In genomic region chr15:68465861-68466560, GRCh38 we compare ENCODE assay signal across 29 cellular contexts. TPM values are rescaled to one million over a fixed set of nuclear protein-coding genes. Genes with fewer than 3 reads are reported as not detected.
"Had no signal": no experiment of that assay in that cellular context is flagged by ENCODE, and none has a peak within 500 bp of the region (broad histone marks: within the 10 kb centered on the region; RNA-seq: fewer than 3 reads in every experiment).

No MANE protein-coding gene starts in this region.

- DNase-seq: activated CD4-positive, alpha-beta T cell treated with anti-CD3 and anti-CD28 coated beads for 48 hours; activated CD4-positive, CD25-positive, alpha-beta regulatory T cell; activated CD8-positive, alpha-beta T cell treated with anti-CD3 and anti-CD28 coated beads, Interleukin-2, amount 10 ng/mL, durations not matched to agents 7 days and 5 days; activated effector memory CD4-positive, alpha-beta T cell treated with anti-CD3 and anti-CD28 coated beads, Interleukin-2, amount 50 U/mL, for 16 hours; activated naive CD4-positive, alpha-beta T cell treated with anti-CD3 and anti-CD28 coated beads, Interleukin-2, amount 50 U/mL, for 16 hours; activated T-cell treated with anti-CD3 and anti-CD28 coated beads, Interleukin-2, amount 50 U/mL, for 48 hours; adrenal gland; cerebellar nuclear complex; dermis blood vessel endothelial cell; effector memory CD4-positive, alpha-beta T cell; foreskin melanocyte; glutamatergic neuron; hypothalamus; midbrain; nephron progenitor cell; occipital lobe; right cardiac atrium; stimulated activated CD4-positive, alpha-beta T cell treated with anti-CD3 and anti-CD28 coated beads, Interleukin-15, amount 100 ng/mL, for 24 hours; stimulated activated CD4-positive, alpha-beta T cell treated with anti-CD3 and anti-CD28 coated beads, Interleukin-2, amount 100 ng/mL, for 48 hours; stimulated activated naive CD8-positive, alpha-beta T cell treated with anti-CD3 and anti-CD28 coated beads, Interleukin-15, amount 100 ng/mL, for 72 hours; transverse colon had no signal

- H3K27ac Mint-ChIP-seq: activated CD8-positive, alpha-beta T cell treated with anti-CD3 and anti-CD28 coated beads, Interleukin-2, amount 10 ng/mL, durations not matched to agents 7 days and 5 days; nephron progenitor cell; stimulated activated naive CD8-positive, alpha-beta T cell treated with anti-CD3 and anti-CD28 coated beads, Interleukin-15, amount 100 ng/mL, for 72 hours; T-helper 2 cell treated with Interferon-gamma antibody and Interleukin-4, amounts not matched to agents 5 μg/mL and 100 μg/mL, for 36 hours had no signal

- H3K4me1 Mint-ChIP-seq: nephron progenitor cell; stimulated activated naive CD8-positive, alpha-beta T cell treated with anti-CD3 and anti-CD28 coated beads, Interleukin-15, amount 100 ng/mL, for 72 hours had no signal

- ATAC-seq: activated CD8-positive, alpha-beta T cell treated with anti-CD3 and anti-CD28 coated beads, Interleukin-2, amount 10 ng/mL, durations not matched to agents 7 days and 5 days; left lobe of liver; stimulated activated naive CD8-positive, alpha-beta T cell treated with anti-CD3 and anti-CD28 coated beads, Interleukin-15, amount 100 ng/mL, for 72 hours had no signal

- FAIRE-seq: bronchial epithelial cell, endothelial cell of umbilical vein, keratinocyte had no signal

- H3K36me3 ChIP-seq: adrenal gland, prostate gland, suprapubic skin, transverse colon had no signal

- H3K9me3 Mint-ChIP-seq: stimulated activated naive CD8-positive, alpha-beta T cell treated with anti-CD3 and anti-CD28 coated beads, Interleukin-15, amount 100 ng/mL, for 72 hours; T-helper 2 cell treated with Interferon-gamma antibody and Interleukin-4, amounts not matched to agents 5 μg/mL and 100 μg/mL, for 36 hours had no signal

- H3K27me3 ChIP-seq: adrenal gland, transverse colon had no signal

- H3K4me1 ChIP-seq: adrenal gland, prostate gland had no signal

- H3K9me3 ChIP-seq: adrenal gland, prostate gland, suprapubic skin, transverse colon had no signal

- H3K27ac ChIP-seq: adrenal gland, prostate gland, suprapubic skin, transverse colon had no signal

- H3K4me3 Mint-ChIP-seq: activated CD8-positive, alpha-beta T cell treated with anti-CD3 and anti-CD28 coated beads, Interleukin-2, amount 10 ng/mL, durations not matched to agents 7 days and 5 days; nephron progenitor cell; stimulated activated naive CD8-positive, alpha-beta T cell treated with anti-CD3 and anti-CD28 coated beads, Interleukin-15, amount 100 ng/mL, for 72 hours; T-helper 2 cell treated with Interferon-gamma antibody and Interleukin-4, amounts not matched to agents 5 μg/mL and 100 μg/mL, for 36 hours had no signal

- H3K4me3 ChIP-seq: adrenal gland, prostate gland, skin epidermis, suprapubic skin, transverse colon had no signal

RNA-seq across cellular contexts. Expression of gene ITGA11, which starts 34.0 kb away (rescaled TPM):
- polyA plus RNA-seq: keratinocyte had no signal
